In the genomic region with DNA sequence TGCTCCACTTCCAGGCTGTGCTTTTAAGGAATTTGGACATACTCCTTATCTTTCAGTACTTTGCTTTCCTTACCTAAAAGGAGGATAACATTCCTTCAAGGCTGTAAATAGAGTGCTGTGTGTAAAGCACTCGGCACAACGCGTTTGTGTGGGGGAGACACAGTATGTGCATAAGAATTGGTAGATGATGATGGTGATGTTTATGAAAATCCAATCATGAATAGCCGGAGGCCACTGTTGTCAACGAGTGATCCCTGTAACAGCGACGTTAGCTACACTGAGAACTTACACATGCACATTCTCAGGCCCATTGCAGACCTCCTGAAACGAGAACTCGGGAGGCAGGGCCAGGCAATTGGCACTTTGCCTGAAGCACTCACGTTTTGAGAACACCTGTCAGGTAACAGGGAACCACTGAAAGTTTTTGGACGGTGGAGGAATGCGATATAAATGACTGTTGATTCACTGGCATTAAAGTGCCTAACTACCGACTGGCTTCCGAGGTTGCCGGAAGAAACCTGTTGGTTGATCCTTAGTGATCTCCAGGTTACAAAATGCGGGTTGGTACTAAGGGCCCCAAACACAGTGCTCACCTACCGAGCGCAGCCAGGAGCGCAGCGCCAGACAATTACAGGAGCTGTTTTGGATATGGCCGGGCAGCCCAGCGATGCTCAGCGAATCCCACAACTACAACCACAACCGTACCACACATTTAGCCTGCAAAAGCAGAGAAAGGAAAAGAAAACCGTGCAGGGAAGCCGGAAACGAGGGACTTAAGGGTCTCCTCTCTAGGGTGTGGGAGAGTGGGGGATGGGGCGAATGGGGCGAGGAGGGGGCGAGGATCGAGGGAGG, we compare ENCODE assay signal across 8 cellular contexts. TPM values are rescaled to one million over a fixed set of nuclear protein-coding genes. Genes with fewer than 3 reads are reported as not detected.
DNase-seq lines count a peak whose midpoint lies in the region; FAIRE-seq and TF ChIP-seq lines count a peak whose summit lies in the region.

No MANE protein-coding gene starts in this region.

- no peaks in the 10 kb centered on the region for H3K9me1 ChIP-seq in endothelial cell of umbilical vein (replicated peaks; ENCODE audit: control insufficient read depth, extremely low read depth, insufficient read depth, low read length)

- H3K9ac ChIP-seq in endothelial cell of umbilical vein (replicated peaks; ENCODE audit: extremely low read depth, insufficient read depth, low read length) = peak overlapping the region; percentile 88

- BruUV-seq in endothelial cell of umbilical vein (replicated peaks; lab: Mats Ljungman, UMichigan) = TSS peak; percentile 46

- H3K4me1 ChIP-seq in endothelial cell of umbilical vein (ENCODE audit: control insufficient read depth, extremely low read depth, insufficient read depth, low read length) (peaks cover 19% of the 10 kb centered on the region), muscle layer of duodenum (ENCODE audit: control insufficient read depth in 1 of 2, insufficient read depth in 2 of 2, low read length in 2 of 2) (peaks cover 5 to 21% of the 10 kb centered on the region in 2 donors)

- CTCF ChIA-PET in RWPE1 (lab: Yijun Ruan, JAX) (interaction anchor here (1.0 to 1.3 kb wide), 2 partner anchors 127 to 278 kb away, joined by 5 read pairs; no protein-coding TSS in a partner anchor), endothelial cell of umbilical vein (lab: Charles Lee) (interaction anchor here (0.5 to 1.8 kb wide), 24 partner anchors 8 to 355 kb away, joined by 3 to 17 read pairs (median 4); no protein-coding TSS in a partner anchor)

- DNase-seq in NCI-H2227 treated with DMSO at 0.1 percent for 48 hours (lab: John Stamatoyannopoulos, UW) (peak; percentile 59), NCI-H2227 (lab: John Stamatoyannopoulos, UW; ENCODE audit: unreplicated experiment) (no peak), RWPE1 (ENCODE audit: low spot score) (no peak), endothelial cell of umbilical vein (ENCODE audit: low read depth, low spot score) (peak; percentile 11), GF-D8 (lab: John Stamatoyannopoulos, UW) (no peak), KG1 (lab: John Stamatoyannopoulos, UW) (no peak)
- DNase-seq in activated effector memory CD4-positive, alpha-beta T cell treated with Interleukin-2 at 50 U/mL for 16 hours = no peak

- H3K9me3 ChIP-seq in endothelial cell of umbilical vein (replicated peaks; ENCODE audit: control insufficient read depth, insufficient read depth, low read length) = no peaks in the 10 kb centered on the region
- no peaks in the 10 kb centered on the region for H3K9me3 ChIP-seq in muscle layer of duodenum (ENCODE audit: control insufficient read depth in 1 of 2, low read length in 2 of 2)

- H4K20me1 ChIP-seq in endothelial cell of umbilical vein (replicated peaks; ENCODE audit: control insufficient read depth, extremely low read depth, insufficient read depth, low read length) = peaks cover 8% of the 10 kb centered on the region

- FAIRE-seq in endothelial cell of umbilical vein (lab: Jason Lieb, UNC) = no peak

- no peak for TF ChIP-seq POLR2A in endothelial cell of umbilical vein (IDR thresholded peaks at IDR 0.05; ENCODE audit: low read depth, low read length)

- intact Hi-C loops in endothelial cell of umbilical vein (cut with micrococcal nuclease) = loop anchor here (1.0 to 10.0 kb wide), 5 partner anchors 61 to 611 kb away; no protein-coding TSS in a partner anchor

- H3K4me3 ChIP-seq in endothelial cell of umbilical vein (replicated peaks in 1 of 3; ENCODE audit: insufficient read depth in 1 of 3, low read depth in 1 of 3, low read length in 3 of 3) (peak overlapping the region; percentile 46 to 55 (median 55)), muscle layer of duodenum (ENCODE audit: low read depth in 1 of 2, low read length in 2 of 2) (peak overlapping the region; percentile 66 to 68)

- H3K27ac ChIP-seq in RWPE1 = peak overlapping the region; percentile 90
- peak overlapping the region; percentile 68 for H3K27ac ChIP-seq in endothelial cell of umbilical vein (ENCODE audit: insufficient read depth, low read depth, low read length)
- H3K27ac ChIP-seq in muscle layer of duodenum (ENCODE audit: low read length) = peak overlapping the region; percentile 7

- POLR2A ChIA-PET in RWPE1 (lab: Yijun Ruan, JAX; ENCODE audit: low non-redundant PET) (no interaction called here), endothelial cell of umbilical vein (lab: Charles Lee) (interaction anchor here (0.6 to 2.2 kb wide), 7 partner anchors 10 to 179 kb away, joined by 3 to 13 read pairs (median 4); no protein-coding TSS in a partner anchor)

- peak overlapping the region; percentile 45 for H2AFZ ChIP-seq in endothelial cell of umbilical vein (ENCODE audit: low read depth, low read length)

- TF ChIP-seq CTCF in RWPE1 (conservative IDR thresholded peaks at IDR 0.05; ENCODE audit: low read depth) (no peak), endothelial cell of umbilical vein (IDR thresholded peaks at IDR 0.05; ENCODE audit: extremely low read depth in 1 of 2, insufficient read depth in 1 of 2, low read depth in 1 of 2, low read length in 2 of 2) (no peak)

- dilution Hi-C loops in endothelial cell of umbilical vein (cut with MboI; ENCODE audit: extremely low pct_ligation_motif_present, low sequenced_read_pairs) = no loop called here

- peak overlapping the region; percentile 41 for H3K4me2 ChIP-seq in endothelial cell of umbilical vein (ENCODE audit: insufficient read depth, low read length)

- H3K36me3 ChIP-seq in endothelial cell of umbilical vein (ENCODE audit: control insufficient read depth in 2 of 2, extremely low read depth in 1 of 2, insufficient read depth in 2 of 2, low read length in 2 of 2) = no peaks in the 10 kb centered on the region
- peaks cover 0 to 5% of the 10 kb centered on the region in 2 donors for H3K36me3 ChIP-seq in muscle layer of duodenum (ENCODE audit: control insufficient read depth in 1 of 2, insufficient read depth in 2 of 2, low read length in 2 of 2)

- H3K79me2 ChIP-seq in endothelial cell of umbilical vein (ENCODE audit: control insufficient read depth, insufficient read depth, low read length) = peaks cover 38% of the 10 kb centered on the region

- peaks cover 0 to 2% of the 10 kb centered on the region in 2 experiments for H3K27me3 ChIP-seq in endothelial cell of umbilical vein (ENCODE audit: control insufficient read depth in 2 of 2, insufficient read depth in 2 of 2, low read length in 2 of 2)
- H3K27me3 ChIP-seq in muscle layer of duodenum (ENCODE audit: low read depth, low read length) = no peaks in the 10 kb centered on the region

TF ChIP-seq in endothelial cell of umbilical vein, 7 proteins besides CTCF, POLR2A, EP300 and RAD21:
- TF ChIP-seq EZH2 (IDR thresholded peaks at IDR 0.05; ENCODE audit: borderline replicate concordance, low read depth, low read length, severe bottlenecking) (peak; percentile 57), JUN (IDR thresholded peaks at IDR 0.05; ENCODE audit: borderline replicate concordance, insufficient read depth, insufficient read length, low read depth) (no peak), POLR2AphosphoS5 (IDR thresholded peaks at IDR 0.05; ENCODE audit: insufficient read depth, low read depth, low read length) (no peak), MYC (IDR thresholded peaks at IDR 0.05; ENCODE audit: low read depth, low read length) (no peak), FOS (IDR thresholded peaks at IDR 0.05; ENCODE audit: borderline replicate concordance, insufficient read depth, low read length) (no peak)
- TF ChIP-seq, protein P1, sequence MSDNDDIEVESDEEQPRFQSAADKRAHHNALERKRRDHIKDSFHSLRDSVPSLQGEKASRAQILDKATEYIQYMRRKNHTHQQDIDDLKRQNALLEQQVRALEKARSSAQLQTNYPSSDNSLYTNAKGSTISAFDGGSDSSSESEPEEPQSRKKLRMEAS (IDR thresholded peaks at IDR 0.05; ENCODE audit: insufficient read depth, insufficient read length) = no peak

RNA-seq across cellular contexts. Expression of gene MAP4K4, which starts 1.0 kb away (rescaled TPM):
- total RNA-seq in endothelial cell of umbilical vein = 251 and 269 TPM in 2 replicates
- polyA plus RNA-seq in endothelial cell of umbilical vein = 60.2 and 79.4 TPM in 2 replicates
- polyA plus RNA-seq in endothelial cell of umbilical vein (2011; cell fraction: cytosol; rRNA removed) = 96.1 and 99.2 TPM in 2 replicates
- polyA plus RNA-seq in endothelial cell of umbilical vein (2011; cell fraction: nucleus; rRNA removed) = 286 and 331 TPM in 2 replicates
- polyA plus RNA-seq in endothelial cell of umbilical vein (2012) = 220 and 289 TPM in 2 replicates
- polyA minus RNA-seq in endothelial cell of umbilical vein = 299 and 319 TPM in 2 replicates
- 24.2 TPM for polyA minus RNA-seq in endothelial cell of umbilical vein (2011; cell fraction: cytosol; rRNA and poly(A)+ RNA removed)
- 593 and 821 TPM in 2 replicates for polyA minus RNA-seq in endothelial cell of umbilical vein (2011; cell fraction: nucleus; rRNA and poly(A)+ RNA removed)

Comparison
In these comparisons a context has a peak if more than half of its experiments do, and no peak if none do; other contexts are left out.
1. DNase-seq: peak in NCI-H2227 treated with DMSO at 0.1 percent for 48 hours (single experiment) and endothelial cell of umbilical vein (single experiment); none in NCI-H2227 (single experiment), RWPE1 (single experiment), GF-D8 (single experiment), KG1 (single experiment) and activated effector memory CD4-positive, alpha-beta T cell treated with Interleukin-2 at 50 U/mL for 16 hours (single experiment).
2. H3K27ac ChIP-seq: peak in every context shown above with its lines; median percentile 90 in RWPE1; 68 in endothelial cell of umbilical vein; 7 in muscle layer of duodenum.